13 cellular contexts compared by ENCODE assay signal in the genomic region with DNA sequence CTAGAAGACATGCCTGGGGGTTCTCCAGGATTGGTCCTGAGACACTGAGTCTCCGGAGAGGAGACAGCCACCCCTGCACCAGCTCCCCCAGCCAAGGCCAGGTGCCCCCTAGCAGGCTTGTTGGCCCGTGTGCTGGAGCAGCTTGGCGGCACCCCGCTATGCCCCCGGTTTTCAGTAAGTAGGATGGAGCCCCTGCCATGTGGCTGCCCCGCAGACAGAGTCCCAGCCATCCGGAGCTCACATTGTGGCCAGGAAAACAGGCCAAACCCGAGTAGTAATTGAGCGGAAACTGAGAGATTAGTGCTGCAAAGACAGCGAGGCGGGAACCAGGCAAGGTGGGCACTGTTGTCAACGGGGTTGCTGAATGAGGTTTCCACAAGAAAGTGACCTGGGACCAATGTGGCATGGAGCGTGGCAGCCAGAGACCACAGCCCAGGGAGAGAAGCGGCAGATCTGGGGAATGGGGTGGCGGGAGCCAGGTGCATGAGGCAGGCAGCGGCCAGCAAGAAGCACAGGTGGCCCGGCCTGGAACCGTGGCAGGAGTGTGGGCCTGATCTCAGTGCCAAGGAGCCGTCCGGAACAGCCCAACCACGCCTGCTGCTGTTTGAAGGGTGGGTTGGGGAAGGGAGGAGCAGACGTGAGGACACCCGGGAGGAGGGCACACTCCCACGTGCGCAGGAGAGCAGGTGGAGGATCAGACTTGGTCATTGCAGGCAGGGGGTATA.
A peak's percentile ranks its signal among the peaks of the same experiment; 100 is the strongest.
DNase-seq lines count a peak whose midpoint lies in the region; ATAC-seq and TF ChIP-seq lines count a peak whose summit lies in the region.
"Had no signal": no experiment of that assay in that cellular context is flagged by ENCODE, and none has a peak within 500 bp of the region (broad histone marks: within the 10 kb centered on the region; RNA-seq: fewer than 3 reads in every experiment).

No MANE protein-coding gene starts in this region.

- no peak overlapping the region for H2BK5ac ChIP-seq in mesendoderm (ENCODE audit: low read length)

- H2AK5ac ChIP-seq in mesendoderm (ENCODE audit: low read length): no peak overlapping the region

- H3K4me3 ChIP-seq in left ventricle myocardium inferior (no peak overlapping the region), mesendoderm (ENCODE audit: low read length) (no peak overlapping the region)
- H3K4me3 ChIP-seq: GM23338, HAP-1 had no signal

- H3K27ac ChIP-seq in left ventricle myocardium inferior (replicated peaks) (no peak overlapping the region), mesendoderm (ENCODE audit: low read depth, low read length) (no peak overlapping the region)
- H3K27ac ChIP-seq: HL-60 had no signal

- ATAC-seq in Right ventricle myocardium inferior: no peak
- ATAC-seq in HG03520 (IDR thresholded peaks at IDR 0.05; ENCODE audit: unreplicated experiment): no peak
- ATAC-seq in HG03159 (IDR thresholded peaks at IDR 0.05; ENCODE audit: unreplicated experiment): no peak

- H3K4me3 Mint-ChIP-seq in brain: no peak overlapping the region
- H3K4me3 Mint-ChIP-seq: B cell; CD4-positive, alpha-beta T cell; GM23338 had no signal

- H3K18ac ChIP-seq in mesendoderm (ENCODE audit: low read length): no peak overlapping the region

- no peaks in the 10 kb centered on the region for H3K79me2 ChIP-seq in mesendoderm (ENCODE audit: control insufficient read depth, insufficient read depth, low read length)

- no peak overlapping the region for H3K23ac ChIP-seq in mesendoderm (ENCODE audit: low read length)

- no peak overlapping the region for H3K4ac ChIP-seq in mesendoderm (ENCODE audit: low read depth, low read length)

- no peaks in the 10 kb centered on the region for H3K79me1 ChIP-seq in mesendoderm (ENCODE audit: low read length)

- no peak overlapping the region for H3K4me2 ChIP-seq in mesendoderm (ENCODE audit: low read length)
- H3K4me2 ChIP-seq: GM23338 had no signal

- peak overlapping the region; percentile 3 for H3K56ac ChIP-seq in mesendoderm (ENCODE audit: low read length)

- DNase-seq in Right ventricle myocardium inferior (ENCODE audit: missing footprints) (peak; percentile 30), left ventricle myocardium inferior (no peak), mesendoderm (no peak), posterior cingulate gyrus (no peak)
- DNase-seq: CD4-positive, alpha-beta T cell; DMS79 had no signal

- no peak overlapping the region for H4K5ac ChIP-seq in mesendoderm (ENCODE audit: low read length)

- H3K4me1 ChIP-seq in left ventricle myocardium inferior (peaks cover 8% of the 10 kb centered on the region), mesendoderm (ENCODE audit: control insufficient read depth, low read depth, low read length) (no peaks in the 10 kb centered on the region)
- H3K4me1 ChIP-seq: HAP-1 had no signal

- H3K27me3 ChIP-seq in left ventricle myocardium inferior (ENCODE audit: low read depth) (peaks cover 9% of the 10 kb centered on the region), mesendoderm (ENCODE audit: insufficient read depth, low read length, poor library complexity) (no peaks in the 10 kb centered on the region)

- no peak overlapping the region for H3K9ac ChIP-seq in mesendoderm (ENCODE audit: low read length)

- TF ChIP-seq CTCF in left ventricle myocardium inferior (IDR thresholded peaks at IDR 0.05; ENCODE audit: borderline replicate concordance) (no peak), brain (conservative IDR thresholded peaks at IDR 0.05) (no peak)

- intact Hi-C loops in Right ventricle myocardium inferior (cut with DNase I) (no loop called here), left ventricle myocardium inferior (cut with micrococcal nuclease) (no loop called here), posterior cingulate gyrus (cut with DNase I) (no loop called here)

- no peaks in the 10 kb centered on the region for H3K9me3 ChIP-seq in left ventricle myocardium inferior (replicated peaks)
- H3K9me3 ChIP-seq: HAP-1 had no signal

- H3K27ac Mint-ChIP-seq in brain: peak overlapping the region in 3 of 5 experiments; percentile 21 to 79 (median 70)
- H3K27ac Mint-ChIP-seq: B cell; CD4-positive, alpha-beta T cell; GM23338 had no signal

- H3K36me3 ChIP-seq in left ventricle myocardium inferior: no peaks in the 10 kb centered on the region
- H3K36me3 ChIP-seq in mesendoderm (ENCODE audit: control insufficient read depth, insufficient read depth, low read length): no peaks in the 10 kb centered on the region
- H3K36me3 ChIP-seq: HAP-1 had no signal

- WGBS in mesendoderm (ENCODE audit: extremely low coverage, insufficient coverage, low lambda C conversion rate): no CpG with 5 or more reads among the region's 25 CpGs

- H3K36me3 Mint-ChIP-seq in brain: no peaks in the 10 kb centered on the region

- H4K8ac ChIP-seq in mesendoderm (ENCODE audit: low read depth, low read length): no peak overlapping the region

- no peaks in the 10 kb centered on the region for H3K9me3 Mint-ChIP-seq in brain
- H3K9me3 Mint-ChIP-seq: CD4-positive, alpha-beta T cell; GM23338 had no signal

- no peak overlapping the region for H2BK15ac ChIP-seq in mesendoderm (replicated peaks; ENCODE audit: low read depth)

- H2BK120ac ChIP-seq in mesendoderm (ENCODE audit: low read depth, low read length): no peak overlapping the region

- peaks cover 5% of the 10 kb centered on the region for H3K27me3 Mint-ChIP-seq in brain

- peaks cover 62% of the 10 kb centered on the region for H3K4me1 Mint-ChIP-seq in brain
- H3K4me1 Mint-ChIP-seq: B cell had no signal
